11 cellular contexts compared by ENCODE assay signal in the genomic region with DNA sequence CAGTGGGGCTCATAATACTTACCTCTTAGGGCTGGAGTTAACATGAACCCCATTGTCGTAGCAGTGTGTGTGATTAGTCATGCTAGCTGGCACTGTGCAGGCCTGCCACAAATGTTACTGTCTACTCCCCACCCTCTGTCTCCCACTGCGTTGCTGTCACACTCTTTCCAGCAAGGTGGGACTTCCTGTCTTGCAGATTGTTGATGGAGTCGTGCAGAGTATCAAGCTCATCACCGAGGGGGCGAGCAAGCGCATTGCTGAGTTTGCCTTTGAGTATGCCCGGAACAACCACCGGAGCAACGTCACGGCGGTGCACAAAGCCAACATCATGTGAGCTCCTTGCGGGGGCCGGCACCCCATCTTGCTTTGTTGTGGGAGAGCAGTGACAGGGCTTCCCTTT. TPM values are rescaled to one million over a fixed set of nuclear protein-coding genes. Genes with fewer than 3 reads are reported as not detected.
A peak's percentile ranks its signal among the peaks of the same experiment; 100 is the strongest.
DNase-seq lines count a peak whose midpoint lies in the region; ATAC-seq, FAIRE-seq and TF ChIP-seq lines count a peak whose summit lies in the region.
"Had no signal": no experiment of that assay in that cellular context is flagged by ENCODE, and none has a peak within 500 bp of the region (broad histone marks: within the 10 kb centered on the region; RNA-seq: fewer than 3 reads in every experiment).

No MANE protein-coding gene starts in this region.

- no peak overlapping the region for H3K4me3 ChIP-seq in ovary
- H3K4me3 ChIP-seq: MG63 had no signal

- no peak for TF ChIP-seq CTCF in ovary (IDR thresholded peaks at IDR 0.05)

- no peak overlapping the region for H3K4me3 Mint-ChIP-seq in T-helper 17 cell

- H3K4me1 Mint-ChIP-seq in T-helper 17 cell, result peaks cover 3% of the 10 kb centered on the region

- H3K27me3 Mint-ChIP-seq in T-helper 17 cell, result no peaks in the 10 kb centered on the region

- 91 to 92% (median 92%) methylated on average over 13 of the region's 13 CpGs for WGBS in ovary, 3 donors

- no peak for TF ChIP-seq EP300 in ovary (IDR thresholded peaks at IDR 0.05)

- FAIRE-seq in H54 (lab: Jason Lieb, UNC), result no peak

- no peaks in the 10 kb centered on the region for H3K27me3 ChIP-seq in ovary
- H3K27me3 ChIP-seq: MG63 had no signal

- no peaks in the 10 kb centered on the region for H3K4me1 ChIP-seq in ovary (ENCODE audit: insufficient read depth)

- DNase-seq in T-helper 17 cell (no peak), globus pallidus (ENCODE audit: low spot score) (peak; percentile 36), H54 (ENCODE audit: insufficient read length, low spot score) (no peak), ovary (no peak)
- DNase-seq in activated CD8-positive, alpha-beta memory T cell treated with anti-CD3 and anti-CD28 coated beads, Interleukin-2, amount 50 U/mL, for 4 hours, result peak; percentile 59
- peak; percentile 12 to 14 for DNase-seq in stimulated activated CD8-positive, alpha-beta memory T cell treated with anti-CD3 and anti-CD28 coated beads, Interleukin-15, amount 100 ng/mL, for 4 hours (ENCODE audit: low read depth in 2 of 2)
- DNase-seq: H7, MG63 had no signal

- no peak overlapping the region for H3K27ac Mint-ChIP-seq in T-helper 17 cell

- no peak for TF ChIP-seq POLR2A in H54 (IDR thresholded peaks at IDR 0.05; ENCODE audit: low read depth, low read length)
- TF ChIP-seq POLR2A in ovary (IDR thresholded peaks at IDR 0.05), result no peak

- H3K36me3 ChIP-seq in ovary, result no peaks in the 10 kb centered on the region

- H3K9me3 ChIP-seq in T-helper 17 cell (ENCODE audit: control insufficient read depth, low read length, poor library complexity, severe bottlenecking) (no peaks in the 10 kb centered on the region), ovary (no peaks in the 10 kb centered on the region)
- H3K9me3 ChIP-seq: MG63 had no signal

- H3K27ac ChIP-seq in ovary, result no peak overlapping the region
- H3K27ac ChIP-seq: C4-2B had no signal

- peaks cover 4% of the 10 kb centered on the region for H3K36me3 Mint-ChIP-seq in T-helper 17 cell (ENCODE audit: low read depth)

- ATAC-seq in T-helper 17 cell (peak; percentile 49), HG03095 (IDR thresholded peaks at IDR 0.05; ENCODE audit: unreplicated experiment) (no peak), HG03460 (IDR thresholded peaks at IDR 0.05; ENCODE audit: unreplicated experiment) (no peak)

- intact Hi-C loops in ovary (cut with DNase I), result loop anchor here in 1 of 4 donors (5.0 kb wide), 1 partner anchor 565 kb away; no protein-coding TSS in a partner anchor

RNA-seq across cellular contexts. Expression of gene IDH3A, which starts 12.9 kb away (rescaled TPM):
- total RNA-seq in T-helper 17 cell (10 to 100 TPM; 37.8 to 51.2 TPM), ovary (10 to 100 TPM; 26.8 to 82.4 (median 63.8) TPM)
- polyA plus RNA-seq in ovary, result 10 to 100 TPM; 19.4 to 58.6 TPM

RNA-seq across cellular contexts. Expression of gene CIB2, which starts 30.8 kb away (rescaled TPM):
- total RNA-seq in T-helper 17 cell (under 1 TPM; 0.63 to 0.65 TPM), ovary (10 to 100 TPM in 3 of 7 donors, 1 to 10 TPM in 4; 1.7 to 12.4 (median 9.6) TPM)
- 1 to 10 TPM; 5.3 to 8.2 TPM for polyA plus RNA-seq in ovary

Comparison
In these comparisons a context has a peak if more than half of its experiments do, and no peak if none do; other contexts are left out.
1. DNase-seq: peak in activated CD8-positive, alpha-beta memory T cell treated with anti-CD3 and anti-CD28 coated beads, Interleukin-2, amount 50 U/mL, for 4 hours (single experiment), globus pallidus (single experiment) and stimulated activated CD8-positive, alpha-beta memory T cell treated with anti-CD3 and anti-CD28 coated beads, Interleukin-15, amount 100 ng/mL, for 4 hours (2 of 2); none in T-helper 17 cell (0 of 3), H54 (single experiment) and ovary (0 of 5).